Comparison of ENCODE assay signal across 17 cellular contexts in the genomic region with DNA sequence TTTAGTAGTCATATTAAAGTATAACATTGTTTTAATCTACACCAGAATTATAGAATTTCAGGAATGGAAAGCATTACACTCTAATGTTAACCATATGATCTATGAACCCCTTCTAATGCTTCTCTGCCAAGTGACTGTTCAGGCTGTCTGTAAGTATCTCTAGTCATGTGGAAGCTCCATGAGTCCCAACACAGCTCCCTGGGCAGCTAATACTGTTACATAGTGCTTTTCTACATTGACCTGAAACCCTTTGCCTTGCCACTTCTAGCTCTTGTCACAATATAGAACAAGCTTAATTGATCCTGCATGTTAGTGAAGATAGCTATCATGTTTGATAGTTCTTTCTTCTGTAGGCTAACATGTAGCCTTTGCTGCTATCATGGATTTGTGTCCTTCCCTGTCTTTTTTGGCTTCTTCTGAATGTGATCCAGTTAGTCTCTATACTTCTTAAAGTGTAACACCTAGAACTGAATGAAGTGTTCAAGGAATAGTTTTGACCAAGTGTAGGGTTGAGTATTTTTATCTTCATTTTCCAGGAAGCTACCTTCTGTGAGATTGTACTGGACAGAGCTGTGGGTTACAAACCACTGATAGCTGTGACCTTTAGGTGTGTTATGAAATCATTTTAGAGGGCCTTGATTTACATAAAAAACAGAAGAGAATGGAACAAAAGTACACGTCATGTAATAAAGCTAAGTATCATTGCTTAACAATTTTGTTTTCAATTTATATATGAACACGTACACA. TPM values are rescaled to one million over a fixed set of nuclear protein-coding genes. Genes with fewer than 3 reads are reported as not detected.
A peak's percentile ranks its signal among the peaks of the same experiment; 100 is the strongest.
DNase-seq lines count a peak whose midpoint lies in the region; ATAC-seq, FAIRE-seq and TF ChIP-seq lines count a peak whose summit lies in the region.
"Had no signal": no experiment of that assay in that cellular context is flagged by ENCODE, and none has a peak within 500 bp of the region (broad histone marks: within the 10 kb centered on the region; RNA-seq: fewer than 3 reads in every experiment).

No MANE protein-coding gene starts in this region.

- H3K4me3 ChIP-seq in A549 (no peak overlapping the region), HFF-Myc (replicated peaks; ENCODE audit: low read depth, low read length) (no peak overlapping the region)
- H3K4me3 ChIP-seq: BLaER1 had no signal

- TF ChIP-seq EP300 in A549 (IDR thresholded peaks at IDR 0.05) = no peak

- 92% methylated on average over 2 of the region's 2 CpGs for WGBS in A549 (ENCODE audit: missing lambda C conversion rate)

- H3K27ac Mint-ChIP-seq in natural killer cell treated with Interleukin-12 subunit alpha and Interleukin-12 subunit beta and Interleukin-15 and Interleukin-18, amount 100 ng/mL, for 72 hours = no peak overlapping the region
- H3K27ac Mint-ChIP-seq: HFFc6 had no signal

- H3K27ac ChIP-seq in A549 = peak overlapping the region; percentile 0 to 41; a peak in 4 of 6 replicates
- H3K27ac ChIP-seq: BLaER1 had no signal

- no peaks in the 10 kb centered on the region for H3K27me3 Mint-ChIP-seq in natural killer cell treated with Interleukin-12 subunit alpha and Interleukin-12 subunit beta and Interleukin-15 and Interleukin-18, amount 100 ng/mL, for 72 hours
- H3K27me3 Mint-ChIP-seq: IgD-negative memory B cell, naive B cell had no signal

- TF ChIP-seq POLR2A in A549 (IDR thresholded peaks at IDR 0.05; ENCODE audit: low read length) = no peak

- no peak overlapping the region for H3K4me2 ChIP-seq in A549

- FAIRE-seq in A549 (lab: Jason Lieb, UNC) (peak; percentile 46), D721Med (lab: Jason Lieb, UNC) (no peak)

- H3K36me3 Mint-ChIP-seq in natural killer cell treated with Interleukin-12 subunit alpha and Interleukin-12 subunit beta and Interleukin-15 and Interleukin-18, amount 100 ng/mL, for 72 hours = peaks cover 5% of the 10 kb centered on the region

- H3K4me1 Mint-ChIP-seq in natural killer cell treated with Interleukin-12 subunit alpha and Interleukin-12 subunit beta and Interleukin-15 and Interleukin-18, amount 100 ng/mL, for 72 hours (ENCODE audit: low read depth in 2 of 2) = peaks cover 6 to 12% of the 10 kb centered on the region in 2 donors

- peaks cover 42% of the 10 kb centered on the region for H3K4me1 ChIP-seq in A549

- no peak overlapping the region for H3K4me3 Mint-ChIP-seq in natural killer cell treated with Interleukin-12 subunit alpha and Interleukin-12 subunit beta and Interleukin-15 and Interleukin-18, amount 100 ng/mL, for 72 hours
- H3K4me3 Mint-ChIP-seq: HFFc6, IgD-negative memory B cell, immature natural killer cell, naive B cell had no signal

- POLR2A ChIA-PET in A549 (lab: Yijun Ruan, JAX) = no interaction called here

- H3K9me3 Mint-ChIP-seq in natural killer cell treated with Interleukin-12 subunit alpha and Interleukin-12 subunit beta and Interleukin-15 and Interleukin-18, amount 100 ng/mL, for 72 hours = no peaks in the 10 kb centered on the region
- H3K9me3 Mint-ChIP-seq: HFFc6, immature natural killer cell, naive B cell had no signal

- no peak for TF ChIP-seq CTCF in A549 (IDR thresholded peaks at IDR 0.05)
- no peak for TF ChIP-seq CTCF in HFF-Myc (IDR thresholded peaks at IDR 0.05; ENCODE audit: low read depth, low read length, missing control alignments)
- TF ChIP-seq CTCF in D721Med (IDR thresholded peaks at IDR 0.05; ENCODE audit: insufficient read depth, missing control alignments) = no peak

- ATAC-seq in A549 = peak in 1 of 2 experiments; percentile 32; a peak in 2 of 6 replicates
- ATAC-seq in natural killer cell treated with Interleukin-12 subunit alpha and Interleukin-12 subunit beta and Interleukin-15 and Interleukin-18, amount 100 ng/mL, for 72 hours = peak; percentile 76 to 87

- no peak for TF ChIP-seq RAD21 in A549 (conservative IDR thresholded peaks at IDR 0.05 in 1 of 2, IDR thresholded peaks at IDR 0.05 in 1 of 2)

- DNase-seq in A549 (ENCODE audit: low read depth in 1 of 2, low spot score in 1 of 2) (no peak), HFF-Myc (ENCODE audit: extremely low read depth, low read depth) (peak; percentile 15), fibroblast of gingiva (ENCODE audit: low read depth) (peak; percentile 65), hippocampal formation (lab: John Stamatoyannopoulos, UW) (no peak), iPS-NIHi11 (ENCODE audit: low spot score) (no peak), D721Med (ENCODE audit: insufficient read length, low spot score) (no peak), amygdala (lab: John Stamatoyannopoulos, UW) (no peak)
- no peak for DNase-seq in natural killer cell treated with Interleukin-12 subunit alpha and Interleukin-12 subunit beta and Interleukin-15 and Interleukin-18, amount 100 ng/mL, for 72 hours (ENCODE audit: low spot score)
- DNase-seq: activated T-cell treated with anti-CD3 and anti-CD28 coated beads, Interleukin-2, amount 50 U/mL, for 1 hour; central memory CD4-positive, alpha-beta T cell; HFFc6; immature natural killer cell; naive B cell; NCI-H1694 treated with DMSO at 0.1 percent for 48 hours; SIG-M5 had no signal

- CTCF ChIA-PET in A549 (lab: Yijun Ruan, JAX) = interaction anchor here (0.6 to 1.8 kb wide), 6 partner anchors 9 to 608 kb away, joined by 3 to 8 read pairs (median 4); a partner anchor contains a TSS

- no peaks in the 10 kb centered on the region for H3K9me3 ChIP-seq in A549

TF ChIP-seq in A549, 52 proteins besides CTCF, POLR2A, EP300 and RAD21:
- no peak for TF ChIP-seq NFE2L2 (conservative IDR thresholded peaks at IDR 0.05; ENCODE audit: low read length)
- TF ChIP-seq RCOR1 (IDR thresholded peaks at IDR 0.05; ENCODE audit: low read depth, low read length) = no peak
- TF ChIP-seq, protein P1, sequence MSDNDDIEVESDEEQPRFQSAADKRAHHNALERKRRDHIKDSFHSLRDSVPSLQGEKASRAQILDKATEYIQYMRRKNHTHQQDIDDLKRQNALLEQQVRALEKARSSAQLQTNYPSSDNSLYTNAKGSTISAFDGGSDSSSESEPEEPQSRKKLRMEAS (IDR thresholded peaks at IDR 0.05) = no peak
- TF ChIP-seq MAZ (IDR thresholded peaks at IDR 0.05; ENCODE audit: borderline replicate concordance, low read depth, low read length) = no peak
- TF ChIP-seq PHF8 (IDR thresholded peaks at IDR 0.05; ENCODE audit: borderline replicate concordance, low read depth) = no peak
- no peak for TF ChIP-seq HDAC2 (IDR thresholded peaks at IDR 0.05)
- no peak for TF ChIP-seq RARB (CRISPR knock-in tag; IDR thresholded peaks at IDR 0.05)
- TF ChIP-seq RFX5 (IDR thresholded peaks at IDR 0.05) = no peak
- no peak for TF ChIP-seq MYC (IDR thresholded peaks at IDR 0.05; ENCODE audit: borderline replicate concordance, low read length)
- TF ChIP-seq, protein P2, sequence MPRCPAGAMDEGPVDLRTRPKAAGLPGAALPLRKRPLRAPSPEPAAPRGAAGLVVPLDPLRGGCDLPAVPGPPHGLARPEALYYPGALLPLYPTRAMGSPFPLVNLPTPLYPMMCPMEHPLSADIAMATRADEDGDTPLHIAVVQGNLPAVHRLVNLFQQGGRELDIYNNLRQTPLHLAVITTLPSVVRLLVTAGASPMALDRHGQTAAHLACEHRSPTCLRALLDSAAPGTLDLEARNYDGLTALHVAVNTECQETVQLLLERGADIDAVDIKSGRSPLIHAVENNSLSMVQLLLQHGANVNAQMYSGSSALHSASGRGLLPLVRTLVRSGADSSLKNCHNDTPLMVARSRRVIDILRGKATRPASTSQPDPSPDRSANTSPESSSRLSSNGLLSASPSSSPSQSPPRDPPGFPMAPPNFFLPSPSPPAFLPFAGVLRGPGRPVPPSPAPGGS (IDR thresholded peaks at IDR 0.05) = no peak

RNA-seq across cellular contexts. Expression of a gene that starts 23.7 kb away (rescaled TPM):
- 78.4 and 87.1 TPM in 2 replicates for polyA plus RNA-seq in A549 (2011; rRNA removed)
- 36.4 and 40.0 TPM in 2 replicates for polyA plus RNA-seq in A549 (2012; cell fraction: cytosol; rRNA removed)
- polyA plus RNA-seq in A549 (2012; cell fraction: nucleus; rRNA removed) = 23.5 and 26.3 TPM in 2 replicates
- 52.9 to 54.0 TPM (median 53.7 TPM) in 3 replicates for polyA plus RNA-seq in A549 (2017; fragmentation: RNase III; extraction: RNeasy Plus Mini Kit Qiagen cat#74134 plus additional on column Dnase treatment)
- 60.8 and 68.7 TPM in 2 replicates for polyA minus RNA-seq in A549 (2011; rRNA and poly(A)+ RNA removed)
- 10 to 100 TPM; 53.8 to 66.6 TPM for total RNA-seq in natural killer cell treated with Interleukin-12 subunit alpha and Interleukin-12 subunit beta and Interleukin-15 and Interleukin-18, amount 100 ng/mL, for 72 hours

RNA-seq across cellular contexts. Expression of a gene that starts 24.0 kb away (rescaled TPM):
- polyA plus RNA-seq in A549 (2011; rRNA removed) (7.4 and 8.5 TPM in 2 replicates), A549 (2017; fragmentation: RNase III; extraction: RNeasy Plus Mini Kit Qiagen cat#74134 plus additional on column Dnase treatment) (7.6 to 9.5 TPM (median 8.5 TPM) in 3 replicates)
- polyA plus RNA-seq in A549 (2012; cell fraction: cytosol; rRNA removed) = 5.5 and 6.7 TPM in 2 replicates
- 3.3 and 4.3 TPM in 2 replicates for polyA plus RNA-seq in A549 (2012; cell fraction: nucleus; rRNA removed)
- polyA minus RNA-seq in A549 (2011; rRNA and poly(A)+ RNA removed) = 5.5 and 5.9 TPM in 2 replicates
- total RNA-seq in natural killer cell treated with Interleukin-12 subunit alpha and Interleukin-12 subunit beta and Interleukin-15 and Interleukin-18, amount 100 ng/mL, for 72 hours = 1 to 10 TPM; 3.1 to 4.5 TPM

Comparison
In these comparisons a context has a peak if more than half of its experiments do, and no peak if none do; other contexts are left out.
1. DNase-seq: peak in HFF-Myc (single experiment) and fibroblast of gingiva (single experiment); none in A549 (0 of 2), natural killer cell treated with Interleukin-12 subunit alpha and Interleukin-12 subunit beta and Interleukin-15 and Interleukin-18, amount 100 ng/mL, for 72 hours (single experiment), hippocampal formation (0 of 2), iPS-NIHi11 (single experiment), D721Med (single experiment) and amygdala (0 of 56).